12 cellular contexts compared by ENCODE assay signal in genomic region chr1:41504126-41505035, GRCh38.
A peak's percentile ranks its signal among the peaks of the same experiment; 100 is the strongest.
DNase-seq lines count a peak whose midpoint lies in the region; TF ChIP-seq lines count a peak whose summit lies in the region.
"Had no signal": no experiment of that assay in that cellular context is flagged by ENCODE, and none has a peak within 500 bp of the region (broad histone marks: within the 10 kb centered on the region; RNA-seq: fewer than 3 reads in every experiment).

No MANE protein-coding gene starts in this region.

- in situ Hi-C loops in astrocyte of the spinal cord (cut with HindIII; ENCODE audit: low sequenced_read_pairs), result no loop called here

- H3K27ac Mint-ChIP-seq in nephron, result peak overlapping the region in 2 of 3 experiments; percentile 67 to 75

- peaks cover 12% of the 10 kb centered on the region for H3K27me3 Mint-ChIP-seq in nephron (ENCODE audit: low read depth)

- H3K9me3 Mint-ChIP-seq in nephron, result no peaks in the 10 kb centered on the region

- TF ChIP-seq CTCF in astrocyte of the spinal cord (IDR thresholded peaks at IDR 0.05; ENCODE audit: low read depth, low read length), result no peak
- no peak for TF ChIP-seq CTCF in nephron (IDR thresholded peaks at IDR 0.05; ENCODE audit: unreplicated experiment in 3 of 3)

- DNase-seq in NCI-H1417 (lab: John Stamatoyannopoulos, UW), result peak in 2 of 3 experiments; percentile 26 to 49
- DNase-seq in NCI-H1417 treated with DMSO at 0.1 percent for 48 hours (lab: John Stamatoyannopoulos, UW), result no peak
- peak; percentile 86 for DNase-seq in NCI-H2171 treated with DMSO at 0.1 percent for 48 hours (lab: John Stamatoyannopoulos, UW)
- DNase-seq in astrocyte of the spinal cord (ENCODE audit: low read depth, low spot score), result peak; percentile 55
- DNase-seq in medulla oblongata (ENCODE audit: extremely low spot score), result no peak
- no peak for DNase-seq in NCI-H187 (lab: John Stamatoyannopoulos, UW)
- DNase-seq in NOMO-1 treated with dmso at 0.1 percent for 144 hours (lab: John Stamatoyannopoulos, UW; ENCODE audit: unreplicated experiment), result no peak
- DNase-seq: activated gamma-delta T cell; heart right ventricle; psoas muscle; stimulated activated naive CD8-positive, alpha-beta T cell treated with anti-CD3 and anti-CD28 coated beads, Interleukin-15, Interleukin-2, amounts not matched to agents 100 U/mL and 50 U/mL, for 24 hours had no signal

- no peak overlapping the region for H3K4me3 ChIP-seq in astrocyte of the spinal cord (ENCODE audit: low read depth, low read length)
- H3K4me3 ChIP-seq: heart right ventricle, psoas muscle had no signal

- H3K36me3 Mint-ChIP-seq in nephron (ENCODE audit: low read depth), result no peaks in the 10 kb centered on the region

- H3K4me1 Mint-ChIP-seq in nephron, result peaks cover 53% of the 10 kb centered on the region

- no peak overlapping the region for H3K4me3 Mint-ChIP-seq in nephron

Comparison
In these comparisons a context has a peak if more than half of its experiments do, and no peak if none do; other contexts are left out.
1. DNase-seq: peak in NCI-H1417 (2 of 3), NCI-H2171 treated with DMSO at 0.1 percent for 48 hours (single experiment) and astrocyte of the spinal cord (single experiment); none in NCI-H1417 treated with DMSO at 0.1 percent for 48 hours (single experiment), medulla oblongata (single experiment), NCI-H187 (0 of 2) and NOMO-1 treated with dmso at 0.1 percent for 144 hours (single experiment).